Comparison of ENCODE assay signal across 9 cellular contexts in the genomic region with DNA sequence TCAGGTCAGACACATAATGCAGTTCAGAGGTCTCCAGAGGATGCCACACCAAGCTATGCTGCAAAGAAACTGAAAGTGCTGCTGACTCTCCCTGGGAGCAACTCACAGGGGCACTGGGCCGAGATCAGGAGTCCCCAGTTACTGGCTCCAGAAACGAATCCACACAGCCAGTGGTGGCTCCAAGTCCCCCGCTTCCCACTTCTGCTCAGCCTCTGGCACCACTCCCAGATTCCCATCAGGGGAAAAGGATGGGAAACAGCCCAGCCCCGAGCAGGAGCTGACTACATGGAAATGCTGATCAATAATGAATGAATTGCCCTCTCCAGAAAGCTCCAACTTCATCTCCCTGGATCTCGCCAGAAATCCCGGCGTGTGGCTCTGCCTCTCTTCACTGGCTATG.
"Had no signal": no experiment of that assay in that cellular context is flagged by ENCODE, and none has a peak within 500 bp of the region (broad histone marks: within the 10 kb centered on the region; RNA-seq: fewer than 3 reads in every experiment).

No MANE protein-coding gene starts in this region.

- H3K4me1 Mint-ChIP-seq: T-helper 17 cell had no signal

- H3K9me3 Mint-ChIP-seq: activated naive CD4-positive, alpha-beta T cell treated with anti-CD3 and anti-CD28 coated beads for 36 hours had no signal

- H3K9me3 ChIP-seq: gastrocnemius medialis, neutrophil, right atrium auricular region, uterus had no signal

- H3K27ac Mint-ChIP-seq: activated naive CD4-positive, alpha-beta T cell treated with anti-CD3 and anti-CD28 coated beads for 36 hours; T-helper 17 cell had no signal

- H3K36me3 ChIP-seq: gastrocnemius medialis, left ventricle myocardium inferior, neutrophil, right atrium auricular region, uterus had no signal

- H3K4me3 ChIP-seq: gastrocnemius medialis, left ventricle myocardium inferior, right atrium auricular region, uterus had no signal

- DNase-seq: activated CD4-positive, CD25-positive, alpha-beta regulatory T cell; activated naive CD4-positive, alpha-beta T cell treated with anti-CD3 and anti-CD28 coated beads for 36 hours; gastrocnemius medialis; left ventricle myocardium inferior; small intestine; T-helper 17 cell; uterus had no signal

- H3K27ac ChIP-seq: gastrocnemius medialis, left ventricle myocardium inferior, neutrophil, right atrium auricular region, uterus had no signal

- H3K27me3 ChIP-seq: neutrophil, right atrium auricular region, uterus had no signal

- H3K4me3 Mint-ChIP-seq: activated naive CD4-positive, alpha-beta T cell treated with anti-CD3 and anti-CD28 coated beads for 36 hours; T-helper 17 cell had no signal

- H3K4me1 ChIP-seq: gastrocnemius medialis, left ventricle myocardium inferior, right atrium auricular region, uterus had no signal
